5 cellular contexts compared by ENCODE assay signal in genomic region chr6:23077797-23078196, GRCh38.
"Had no signal": no experiment of that assay in that cellular context is flagged by ENCODE, and none has a peak within 500 bp of the region (broad histone marks: within the 10 kb centered on the region; RNA-seq: fewer than 3 reads in every experiment).

No MANE protein-coding gene starts in this region.

- H3K27ac ChIP-seq: HL-60 had no signal

- DNase-seq: H9, HCEC 1CT, KBM-7 had no signal

- H3K4me3 ChIP-seq: GM23338 had no signal

- H3K4me2 ChIP-seq: GM23338 had no signal
